ENCODE assay signal across 8 cellular contexts in the genomic region with DNA sequence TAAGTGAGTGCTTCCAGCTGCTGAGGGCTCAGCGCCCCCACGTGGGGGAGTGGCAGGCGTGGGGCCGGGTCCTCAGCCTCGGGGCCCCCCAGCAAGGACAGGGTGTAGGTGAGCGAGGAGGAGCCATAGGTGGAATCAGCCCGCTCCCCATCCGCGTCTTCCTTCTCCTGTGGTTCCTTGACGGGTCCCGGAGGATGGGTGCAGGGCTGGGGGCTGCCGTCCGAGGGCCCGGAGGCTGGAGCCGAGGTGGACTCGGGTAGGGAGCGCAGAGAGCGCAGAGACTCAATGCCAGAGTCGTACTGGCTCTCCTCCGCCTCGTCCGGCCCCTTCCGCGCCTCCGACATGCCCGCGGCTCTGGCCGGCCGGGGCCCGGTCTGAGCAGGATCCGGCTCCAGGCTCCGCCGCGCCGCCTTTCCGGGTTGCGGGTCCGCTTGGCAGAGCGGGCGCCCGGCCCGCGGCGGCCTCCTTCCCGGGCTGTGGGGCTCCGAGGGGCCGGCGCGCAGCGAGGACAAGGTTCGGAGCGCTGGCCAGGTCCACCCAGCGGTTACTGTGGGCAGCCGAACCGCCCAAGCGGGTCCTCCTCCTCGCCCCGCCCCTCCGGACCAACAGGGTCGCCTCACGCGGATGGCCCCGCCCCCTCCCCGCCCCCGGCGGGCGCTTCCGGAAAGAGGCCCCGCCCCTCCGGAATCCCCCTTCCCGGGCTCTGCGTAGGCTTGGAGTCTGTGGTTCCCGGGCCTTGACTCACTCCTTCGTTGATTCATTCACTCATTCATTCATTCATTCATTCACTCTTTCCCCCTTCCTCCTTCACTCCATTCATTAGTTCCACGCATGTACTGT. TPM values are rescaled to one million over a fixed set of nuclear protein-coding genes. Genes with fewer than 3 reads are reported as not detected.
DNase-seq lines count a peak whose midpoint lies in the region; ATAC-seq and TF ChIP-seq lines count a peak whose summit lies in the region.

A gene with protein sequence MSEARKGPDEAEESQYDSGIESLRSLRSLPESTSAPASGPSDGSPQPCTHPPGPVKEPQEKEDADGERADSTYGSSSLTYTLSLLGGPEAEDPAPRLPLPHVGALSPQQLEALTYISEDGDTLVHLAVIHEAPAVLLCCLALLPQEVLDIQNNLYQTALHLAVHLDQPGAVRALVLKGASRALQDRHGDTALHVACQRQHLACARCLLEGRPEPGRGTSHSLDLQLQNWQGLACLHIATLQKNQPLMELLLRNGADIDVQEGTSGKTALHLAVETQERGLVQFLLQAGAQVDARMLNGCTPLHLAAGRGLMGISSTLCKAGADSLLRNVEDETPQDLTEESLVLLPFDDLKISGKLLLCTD (minus strand): TSS at position 549 of the 840 bp plus-strand sequence. CDS start 205 bp downstream, at position 344.

- peak; percentile 40 for ATAC-seq in GM21737 (IDR thresholded peaks at IDR 0.05; ENCODE audit: unreplicated experiment)
- peak; percentile 68 for ATAC-seq in stimulated activated naive CD8-positive, alpha-beta T cell treated with anti-CD3 and anti-CD28 coated beads, Interleukin-15, amount 100 ng/mL, for 72 hours

- peak; percentile 74 for DNase-seq in DMS153 treated with DMSO at 0.1 percent for 48 hours (lab: John Stamatoyannopoulos, UW; ENCODE audit: unreplicated experiment)
- no peak for DNase-seq in LNCaP clone FGC (ENCODE audit: low read depth)
- DNase-seq in activated effector memory CD4-positive, alpha-beta T cell treated with Interleukin-2 at 50 U/mL for 16 hours, result peak; percentile 89
- DNase-seq in fibroblast of the aortic adventitia (ENCODE audit: low read depth), result peak; percentile 89
- DNase-seq in nephron progenitor cell, result peak; percentile 98
- peak; percentile 95 for DNase-seq in stimulated activated naive CD8-positive, alpha-beta T cell treated with anti-CD3 and anti-CD28 coated beads, Interleukin-15, amount 100 ng/mL, for 72 hours

- peaks cover 76% of the 10 kb centered on the region for H3K4me1 Mint-ChIP-seq in nephron progenitor cell
- peaks cover 78% of the 10 kb centered on the region for H3K4me1 Mint-ChIP-seq in stimulated activated naive CD8-positive, alpha-beta T cell treated with anti-CD3 and anti-CD28 coated beads, Interleukin-15, amount 100 ng/mL, for 72 hours

- no peaks in the 10 kb centered on the region for H3K9me3 Mint-ChIP-seq in nephron progenitor cell
- H3K9me3 Mint-ChIP-seq in stimulated activated naive CD8-positive, alpha-beta T cell treated with anti-CD3 and anti-CD28 coated beads, Interleukin-15, amount 100 ng/mL, for 72 hours, result no peaks in the 10 kb centered on the region

- TF ChIP-seq CTCF in LNCaP clone FGC (IDR thresholded peaks at IDR 0.05; ENCODE audit: control insufficient read depth, extremely low read depth, insufficient read depth) (peak; percentile 34), fibroblast of the aortic adventitia (IDR thresholded peaks at IDR 0.05; ENCODE audit: insufficient read depth, low read length) (peak; percentile 13), nephron progenitor cell (IDR thresholded peaks at IDR 0.05) (no peak)

- TF ChIP-seq POLR2A in Raji (IDR thresholded peaks at IDR 0.05; ENCODE audit: insufficient read depth, low read depth, low read length), result peak; percentile 82

- H3K27ac Mint-ChIP-seq in nephron progenitor cell, result no peak within 1 kb of the TSS
- peak within 1 kb of the TSS; percentile 91 to 97 for H3K27ac Mint-ChIP-seq in stimulated activated naive CD8-positive, alpha-beta T cell treated with anti-CD3 and anti-CD28 coated beads, Interleukin-15, amount 100 ng/mL, for 72 hours

- peaks cover 14% of the 10 kb centered on the region for H3K27me3 Mint-ChIP-seq in nephron progenitor cell (ENCODE audit: low read depth, poor library complexity)
- H3K27me3 Mint-ChIP-seq in stimulated activated naive CD8-positive, alpha-beta T cell treated with anti-CD3 and anti-CD28 coated beads, Interleukin-15, amount 100 ng/mL, for 72 hours, result peaks cover 27% of the 10 kb centered on the region

- H3K4me3 ChIP-seq in LNCaP clone FGC (ENCODE audit: low read depth, low read length), result peak within 1 kb of the TSS; percentile 71
- peak within 1 kb of the TSS; percentile 82 for H3K4me3 ChIP-seq in fibroblast of the aortic adventitia (ENCODE audit: low read depth, low read length)

- peak within 1 kb of the TSS; percentile 92 for H3K4me3 Mint-ChIP-seq in nephron progenitor cell
- peak within 1 kb of the TSS; percentile 97 to 99 for H3K4me3 Mint-ChIP-seq in stimulated activated naive CD8-positive, alpha-beta T cell treated with anti-CD3 and anti-CD28 coated beads, Interleukin-15, amount 100 ng/mL, for 72 hours

- H3K36me3 Mint-ChIP-seq in nephron progenitor cell (ENCODE audit: low read depth), result no peaks in the 10 kb centered on the region

RNA-seq across cellular contexts. Expression of the gene that starts here (rescaled TPM):
- total RNA-seq in fibroblast of the aortic adventitia (ENCODE audit: low replicate concordance), result 5.4 and 74.7 TPM in 2 replicates
